In genomic region chr1:18647681-18648214, GRCh38 we compare ENCODE assay signal across 30 cellular contexts. TPM values are rescaled to one million over a fixed set of nuclear protein-coding genes. Genes with fewer than 3 reads are reported as not detected.
"Had no signal": no experiment of that assay in that cellular context is flagged by ENCODE, and none has a peak within 500 bp of the region (broad histone marks: within the 10 kb centered on the region; RNA-seq: fewer than 3 reads in every experiment).

No MANE protein-coding gene starts in this region.

- ATAC-seq: effector memory CD8-positive, alpha-beta T cell; heart right ventricle; sciatic nerve; stimulated activated naive CD8-positive, alpha-beta T cell treated with anti-CD3 and anti-CD28 coated beads, Interleukin-15, amount 100 ng/mL, for 72 hours had no signal

- H3K9me3 ChIP-seq: esophagus squamous epithelium, heart right ventricle, right atrium auricular region, suprapubic skin, thyroid gland, vagina had no signal

- H3K4me1 ChIP-seq: parathyroid adenoma had no signal

- H2AFZ ChIP-seq: parathyroid adenoma had no signal

- H3K4me3 ChIP-seq: lung, smooth muscle cell had no signal

- H3K36me3 ChIP-seq: esophagus squamous epithelium, heart right ventricle, right atrium auricular region, suprapubic skin, thyroid gland, vagina had no signal

- H3K9ac ChIP-seq: parathyroid adenoma had no signal

- DNase-seq: cortex of kidney; effector memory CD8-positive, alpha-beta T cell; erythroblast; esophagus squamous epithelium; foreskin melanocyte; glutamatergic neuron; heart right ventricle; hippocampal formation; occipital lobe; stimulated activated CD4-positive, alpha-beta T cell treated with anti-CD3 and anti-CD28 coated beads, Interleukin-12 subunit alpha, Interleukin-12 subunit beta, amount 100 ng/mL, for 4 hours; stimulated activated CD4-positive, alpha-beta T cell treated with anti-CD3 and anti-CD28 coated beads, Interleukin-1b, Interleukin-23, amount 100 ng/mL, for 48 hours; stimulated activated CD4-positive, alpha-beta T cell treated with anti-CD3 and anti-CD28 coated beads, Interleukin-4, amount 100 ng/mL, for 1 hour; stimulated activated CD8-positive, alpha-beta memory T cell treated with anti-CD3 and anti-CD28 coated beads, Interleukin-4, amount 100 ng/mL, for 48 hours; stimulated activated naive CD8-positive, alpha-beta T cell treated with anti-CD3 and anti-CD28 coated beads, Interleukin-15, amount 100 ng/mL, for 72 hours; thyroid gland; trophoblast cell had no signal

- H3K27ac ChIP-seq: esophagus squamous epithelium, heart right ventricle, parathyroid adenoma, right atrium auricular region, suprapubic skin, thyroid gland, vagina had no signal

RNA-seq across cellular contexts. Expression of gene PAX7, which starts 17.1 kb away (rescaled TPM):
- total RNA-seq: dermis microvascular lymphatic vessel endothelial cell, esophagus squamous epithelium, heart right ventricle, left lobe of liver, liver, mononuclear cell, occipital lobe, progenitor cell of endocrine pancreas, right atrium auricular region, sciatic nerve, smooth muscle cell, ureter, vagina had no signal
- polyA plus RNA-seq: heart right ventricle, keratinocyte, liver, lung, smooth muscle cell had no signal
